ENCODE assay signal across 15 cellular contexts in genomic region chr15:90981681-90982080, GRCh38. TPM values are rescaled to one million over a fixed set of nuclear protein-coding genes. Genes with fewer than 3 reads are reported as not detected.
DNase-seq lines count a peak whose midpoint lies in the region; ATAC-seq and TF ChIP-seq lines count a peak whose summit lies in the region.
"Had no signal": no experiment of that assay in that cellular context is flagged by ENCODE, and none has a peak within 500 bp of the region (broad histone marks: within the 10 kb centered on the region; RNA-seq: fewer than 3 reads in every experiment).

No MANE protein-coding gene starts in this region.

- POLR2A ChIA-PET in activated B cell treated with CpG ODN at 0.5 μM for 24 hours (lab: Charles Lee), result interaction anchor here (0.7 to 2.4 kb wide), 5 partner anchors 9 to 79 kb away, joined by 3 to 17 read pairs (median 4); partner anchors contain the start of genes MAN2A2 and RCCD1

- peak overlapping the region; percentile 77 for H3K27ac Mint-ChIP-seq in activated B cell treated with CpG ODN at 0.5 μM for 24 hours

- no peaks in the 10 kb centered on the region for H3K9me3 Mint-ChIP-seq in activated B cell treated with CpG ODN at 0.5 μM for 24 hours
- H3K9me3 Mint-ChIP-seq: activated naive CD8-positive, alpha-beta T cell treated with anti-CD3 and anti-CD28 coated beads, Interleukin-2, amount 10 ng/mL, durations not matched to agents 7 days and 5 days had no signal

- TF ChIP-seq CTCF in GM20000 (IDR thresholded peaks at IDR 0.05; ENCODE audit: extremely low read depth, missing control alignments) (no peak), activated B cell treated with CpG ODN at 0.5 μM for 24 hours (IDR thresholded peaks at IDR 0.05) (no peak)

- peaks cover 28% of the 10 kb centered on the region for H3K4me1 Mint-ChIP-seq in activated B cell treated with CpG ODN at 0.5 μM for 24 hours

- DNase-seq in GM20000 (ENCODE audit: low spot score) (peak; percentile 46), activated B cell treated with CpG ODN at 0.5 μM for 24 hours (no peak), NCI-H524 treated with DMSO at 0.1 percent for 48 hours (lab: John Stamatoyannopoulos, UW) (no peak), cerebellum (ENCODE audit: low spot score) (no peak), posterior vena cava (ENCODE audit: low spot score) (no peak), NCI-H345 treated with DMSO at 0.1 percent for 48 hours (lab: John Stamatoyannopoulos, UW; ENCODE audit: unreplicated experiment) (no peak)
- DNase-seq: activated CD4-positive, alpha-beta T cell treated with anti-CD3 and anti-CD28 coated beads for 48 hours; activated naive CD8-positive, alpha-beta T cell treated with anti-CD3 and anti-CD28 coated beads, Interleukin-2, amount 10 ng/mL, durations not matched to agents 7 days and 5 days; Calu3; heart left ventricle; NCI-H2171; retina; thyroid gland had no signal

- no peaks in the 10 kb centered on the region for H3K27me3 Mint-ChIP-seq in activated B cell treated with CpG ODN at 0.5 μM for 24 hours
- H3K27me3 Mint-ChIP-seq: activated naive CD8-positive, alpha-beta T cell treated with anti-CD3 and anti-CD28 coated beads, Interleukin-2, amount 10 ng/mL, durations not matched to agents 7 days and 5 days had no signal

- H3K36me3 Mint-ChIP-seq in activated B cell treated with CpG ODN at 0.5 μM for 24 hours (ENCODE audit: low read depth), result peaks cover 4% of the 10 kb centered on the region

- ATAC-seq in GM18517 (IDR thresholded peaks at IDR 0.05; ENCODE audit: unreplicated experiment) (peak; percentile 78), HG03095 (IDR thresholded peaks at IDR 0.05; ENCODE audit: unreplicated experiment) (peak; percentile 70), activated B cell treated with CpG ODN at 0.5 μM for 24 hours (ENCODE audit: low read depth) (peak; percentile 94)
- ATAC-seq: heart left ventricle had no signal

- peak overlapping the region; percentile 21 for H3K4me3 Mint-ChIP-seq in activated B cell treated with CpG ODN at 0.5 μM for 24 hours
- H3K4me3 Mint-ChIP-seq: activated naive CD8-positive, alpha-beta T cell treated with anti-CD3 and anti-CD28 coated beads, Interleukin-2, amount 10 ng/mL, durations not matched to agents 7 days and 5 days had no signal

- intact Hi-C loops in activated B cell treated with CpG ODN at 0.5 μM for 24 hours (cut with micrococcal nuclease) (loop anchor here (2.0 kb wide), 1 partner anchor 27 kb away; the partner anchor contains the start of gene RCCD1), posterior vena cava (cut with DNase I) (no loop called here)

- CTCF ChIA-PET in activated B cell treated with CpG ODN at 0.5 μM for 24 hours (lab: Charles Lee), result interaction anchor here (1.5 to 4.0 kb wide), 2 partner anchors 26 to 79 kb away, joined by 4 to 26 read pairs; no protein-coding TSS in a partner anchor

RNA-seq across cellular contexts. Expression of gene PRC1, which starts 12.7 kb away (rescaled TPM):
- total RNA-seq in activated B cell treated with CpG ODN at 0.5 μM for 24 hours, result 8.1 and 9.3 TPM in 2 replicates
- 43.1 TPM for total RNA-seq in cerebellum
- 1 to 10 TPM; 6.2 to 7.9 TPM for total RNA-seq in posterior vena cava

RNA-seq across cellular contexts. Expression of gene RCCD1, which starts 27.0 kb away (rescaled TPM):
- 15.7 and 19.3 TPM in 2 replicates for total RNA-seq in activated B cell treated with CpG ODN at 0.5 μM for 24 hours
- total RNA-seq in cerebellum, result 18.1 TPM
- 1 to 10 TPM; 5.1 to 7.4 TPM for total RNA-seq in posterior vena cava

RNA-seq across cellular contexts. Expression of gene VPS33B, which starts 40.7 kb away (rescaled TPM):
- total RNA-seq in activated B cell treated with CpG ODN at 0.5 μM for 24 hours, result 27.3 and 33.4 TPM in 2 replicates
- 11.3 TPM for total RNA-seq in cerebellum
- 10 to 100 TPM; 10.1 to 14.3 TPM for total RNA-seq in posterior vena cava

RNA-seq across cellular contexts. Expression of gene UNC45A, which starts 46.6 kb away (rescaled TPM):
- 72.8 and 73.2 TPM in 2 replicates for total RNA-seq in activated B cell treated with CpG ODN at 0.5 μM for 24 hours
- total RNA-seq in cerebellum, result 39.0 TPM
- total RNA-seq in posterior vena cava, result 10 to 100 TPM; 63.6 to 75.8 TPM

RNA-seq across cellular contexts. Expression of gene HDDC3, which starts 49.3 kb away (rescaled TPM):
- total RNA-seq in activated B cell treated with CpG ODN at 0.5 μM for 24 hours (17.6 and 19.0 TPM in 2 replicates), cerebellum (8.5 TPM), posterior vena cava (1 to 10 TPM; 5.9 to 8.6 TPM)
